ENCODE assay signal across 8 cellular contexts in genomic region chr2:241985161-241985985, GRCh38.
DNase-seq lines count a peak whose midpoint lies in the region; ATAC-seq and TF ChIP-seq lines count a peak whose summit lies in the region.
"Not testable (repeated sequence)": the region's sequence is repeated elsewhere in the genome, so short reads cannot be mapped to it uniquely, and the experiment has no call there.

No MANE protein-coding gene starts in this region.

- not testable (repeated sequence) for TF ChIP-seq CTCF in CD14-positive monocyte (IDR thresholded peaks at IDR 0.05)

- peak overlapping the region in 1 of 2 donors; percentile 48 for H3K4me3 Mint-ChIP-seq in CD14-positive monocyte
- peak overlapping the region in 1 of 2 donors; percentile 14 for H3K4me3 Mint-ChIP-seq in activated T-cell treated with anti-CD3 and anti-CD28 coated beads, Interleukin-2, amount 50 U/mL, for 72 hours
- peak overlapping the region; percentile 30 for H3K4me3 Mint-ChIP-seq in memory B cell
- not testable (repeated sequence) for H3K4me3 Mint-ChIP-seq in stimulated activated effector memory CD8-positive, alpha-beta T cell treated with anti-CD3 and anti-CD28 coated beads, Interleukin-12 subunit alpha, Interleukin-12 subunit beta, amount 100 ng/mL, for 72 hours

- H3K36me3 Mint-ChIP-seq in CD14-positive monocyte; activated T-cell treated with anti-CD3 and anti-CD28 coated beads, Interleukin-2, amount 50 U/mL, for 72 hours (ENCODE audit: insufficient read depth in 2 of 2); stimulated activated effector memory CD8-positive, alpha-beta T cell treated with anti-CD3 and anti-CD28 coated beads, Interleukin-12 subunit alpha, Interleukin-12 subunit beta, amount 100 ng/mL, for 72 hours: not testable (repeated sequence)
- peaks cover 12% of the 10 kb centered on the region for H3K36me3 Mint-ChIP-seq in memory B cell

- H3K4me1 Mint-ChIP-seq in CD14-positive monocyte (peaks cover 19% of the 10 kb centered on the region), memory B cell (peaks cover 39% of the 10 kb centered on the region)
- not testable (repeated sequence) for H3K4me1 Mint-ChIP-seq in activated T-cell treated with anti-CD3 and anti-CD28 coated beads, Interleukin-2, amount 50 U/mL, for 72 hours (ENCODE audit: low read depth)
- peaks cover 18% of the 10 kb centered on the region for H3K4me1 Mint-ChIP-seq in stimulated activated effector memory CD8-positive, alpha-beta T cell treated with anti-CD3 and anti-CD28 coated beads, Interleukin-12 subunit alpha, Interleukin-12 subunit beta, amount 100 ng/mL, for 72 hours

- peak; percentile 94 for DNase-seq in CD14-positive monocyte (ENCODE audit: low spot score)
- peak; percentile 63 for DNase-seq in T follicular helper cell (ENCODE audit: low read depth)
- peak; percentile 50 to 53 for DNase-seq in activated CD4-positive, alpha-beta T cell treated with anti-CD3 and anti-CD28 coated beads, Interleukin-2, amount 50 U/mL, for 4 hours
- DNase-seq in activated T-cell treated with anti-CD3 and anti-CD28 coated beads, Interleukin-2, amount 50 U/mL, for 72 hours: peak; percentile 12 to 14
- peak; percentile 82 for DNase-seq in central memory CD4-positive, alpha-beta T cell
- DNase-seq in memory B cell (ENCODE audit: low spot score in 2 of 2): peak; percentile 55 to 78
- DNase-seq in stimulated activated CD4-positive, alpha-beta T cell treated with anti-CD3 and anti-CD28 coated beads, Interleukin-2, amount 100 ng/mL, for 4 hours (ENCODE audit: low read depth): peak; percentile 68
- not testable (repeated sequence) for DNase-seq in stimulated activated effector memory CD8-positive, alpha-beta T cell treated with anti-CD3 and anti-CD28 coated beads, Interleukin-12 subunit alpha, Interleukin-12 subunit beta, amount 100 ng/mL, for 72 hours (ENCODE audit: low spot score in 2 of 2)

- intact Hi-C loops in CD14-positive monocyte (cut with micrococcal nuclease): loop anchor here in 1 of 2 donors (5.0 kb wide), 1 partner anchor 33 kb away; no protein-coding TSS in a partner anchor

- peaks cover 2 to 10% (median 8%) of the 10 kb centered on the region in 3 donors for H3K27me3 Mint-ChIP-seq in CD14-positive monocyte (ENCODE audit: low read depth in 3 of 3)
- H3K27me3 Mint-ChIP-seq in activated T-cell treated with anti-CD3 and anti-CD28 coated beads, Interleukin-2, amount 50 U/mL, for 72 hours (ENCODE audit: low read depth); memory B cell: not testable (repeated sequence)

- peak overlapping the region; percentile 69 to 88 (median 79) for H3K27ac Mint-ChIP-seq in CD14-positive monocyte
- H3K27ac Mint-ChIP-seq in activated T-cell treated with anti-CD3 and anti-CD28 coated beads, Interleukin-2, amount 50 U/mL, for 72 hours: not testable (repeated sequence)
- peak overlapping the region; percentile 93 for H3K27ac Mint-ChIP-seq in memory B cell
- peak overlapping the region; percentile 6 for H3K27ac Mint-ChIP-seq in stimulated activated effector memory CD8-positive, alpha-beta T cell treated with anti-CD3 and anti-CD28 coated beads, Interleukin-12 subunit alpha, Interleukin-12 subunit beta, amount 100 ng/mL, for 72 hours

- H3K9me3 Mint-ChIP-seq in CD14-positive monocyte (peaks cover 15 to 23% (median 21%) of the 10 kb centered on the region in 7 donors), memory B cell (peaks cover 13% of the 10 kb centered on the region)
- H3K9me3 Mint-ChIP-seq in activated T-cell treated with anti-CD3 and anti-CD28 coated beads, Interleukin-2, amount 50 U/mL, for 72 hours; stimulated activated effector memory CD8-positive, alpha-beta T cell treated with anti-CD3 and anti-CD28 coated beads, Interleukin-12 subunit alpha, Interleukin-12 subunit beta, amount 100 ng/mL, for 72 hours: not testable (repeated sequence)

- ATAC-seq in activated T-cell treated with anti-CD3 and anti-CD28 coated beads, Interleukin-2, amount 50 U/mL, for 72 hours (replicated peaks in 1 of 2): peak; percentile 40 to 71
- peak; percentile 94 for ATAC-seq in memory B cell (ENCODE audit: low read depth)
- peak; percentile 70 for ATAC-seq in stimulated activated effector memory CD8-positive, alpha-beta T cell treated with anti-CD3 and anti-CD28 coated beads, Interleukin-12 subunit alpha, Interleukin-12 subunit beta, amount 100 ng/mL, for 72 hours
